In genomic region chr17:4789951-4790704, GRCh38 we compare ENCODE assay signal across 8 cellular contexts.
A peak's percentile ranks its signal among the peaks of the same experiment; 100 is the strongest.
DNase-seq lines count a peak whose midpoint lies in the region; ATAC-seq and TF ChIP-seq lines count a peak whose summit lies in the region.

No MANE protein-coding gene starts in this region.

- peak overlapping the region; percentile 71 for H3K4me2 ChIP-seq in OCI-LY3 (ENCODE audit: low read length)

- H3K4me3 ChIP-seq in HL-60 (replicated peaks; ENCODE audit: insufficient read depth, low read length) (peak overlapping the region; percentile 42), OCI-LY3 (ENCODE audit: low read length) (peak overlapping the region; percentile 85), muscle layer of colon (ENCODE audit: low read depth in 1 of 2, low read length in 2 of 2) (peak overlapping the region; percentile 61 to 68)

- H3K4me1 ChIP-seq in OCI-LY3 (ENCODE audit: low read length) (peaks cover 3% of the 10 kb centered on the region; the same call in 1 of the 2 replicates), muscle layer of colon (ENCODE audit: insufficient read depth, low read length) (peaks cover 32% of the 10 kb centered on the region)

- peaks cover 13% of the 10 kb centered on the region for H3K27me3 ChIP-seq in HL-60 (ENCODE audit: insufficient read depth, poor library complexity, severe bottlenecking)
- H3K27me3 ChIP-seq in OCI-LY3 (ENCODE audit: low read depth, low read length), result no peaks in the 10 kb centered on the region; the same call in 1 of the 2 replicates
- H3K27me3 ChIP-seq in muscle layer of colon (ENCODE audit: control insufficient read depth in 1 of 2, insufficient read depth in 2 of 2, low read length in 2 of 2), result no peaks in the 10 kb centered on the region

- no peaks in the 10 kb centered on the region for H3K79me2 ChIP-seq in OCI-LY3 (ENCODE audit: low read length)

- H3K36me3 ChIP-seq in OCI-LY3 (replicated peaks; ENCODE audit: low read depth, low read length) (no peaks in the 10 kb centered on the region), muscle layer of colon (ENCODE audit: insufficient read depth, low read length) (no peaks in the 10 kb centered on the region)

- H3K9ac ChIP-seq in OCI-LY3 (ENCODE audit: low read length), result peak overlapping the region; percentile 68
- peak overlapping the region; percentile 57 for H3K9ac ChIP-seq in muscle layer of colon (ENCODE audit: low read length)

- peak; percentile 70 for TF ChIP-seq POLR2A in erythroblast (IDR thresholded peaks at IDR 0.05; ENCODE audit: low read length)

- peak; percentile 94 for ATAC-seq in GM19397 (IDR thresholded peaks at IDR 0.05; ENCODE audit: unreplicated experiment)

- 0 out of 2 replicates have a peak, but pooled peaks cover under 1% of the 10 kb centered on the region for H3K9me3 ChIP-seq in OCI-LY3 (ENCODE audit: insufficient read depth, low read length)
- no peaks in the 10 kb centered on the region for H3K9me3 ChIP-seq in muscle layer of colon (ENCODE audit: low read length)

- H4K20me1 ChIP-seq in OCI-LY3 (ENCODE audit: insufficient read depth, low read length), result no peaks in the 10 kb centered on the region

- peak; percentile 84 for DNase-seq in COLO668 (lab: John Stamatoyannopoulos, UW; ENCODE audit: unreplicated experiment)
- DNase-seq in HL-60 (ENCODE audit: low read depth in 1 of 2, low spot score in 1 of 2), result peak; percentile 71 to 74
- peak; percentile 83 for DNase-seq in activated T-cell treated with anti-CD3 and anti-CD28 coated beads for 48 hours (ENCODE audit: low read depth)
- peak; percentile 88 to 93 for DNase-seq in erythroblast (lab: John Stamatoyannopoulos, UW)
- peak; percentile 85 for DNase-seq in stimulated activated CD8-positive, alpha-beta memory T cell treated with anti-CD3 and anti-CD28 coated beads, Interleukin-4, amount 100 ng/mL, for 48 hours

- no peak for TF ChIP-seq CTCF in HL-60 (IDR thresholded peaks at IDR 0.05; ENCODE audit: insufficient read depth, low read length)
- peak; percentile 52 for TF ChIP-seq CTCF in OCI-LY3 (IDR thresholded peaks at IDR 0.05; ENCODE audit: low read depth, low read length)

- peak overlapping the region; percentile 84 for H2AFZ ChIP-seq in OCI-LY3 (ENCODE audit: low read depth, low read length)

- no peak overlapping the region for H3K27ac ChIP-seq in HL-60 (replicated peaks)
- H3K27ac ChIP-seq in OCI-LY3 (ENCODE audit: low read length), result peak overlapping the region; percentile 25; the same call in 1 of the 2 replicates
- H3K27ac ChIP-seq in muscle layer of colon (ENCODE audit: low read depth, low read length), result peak overlapping the region; percentile 73
